10 cellular contexts compared by ENCODE assay signal in the genomic region with DNA sequence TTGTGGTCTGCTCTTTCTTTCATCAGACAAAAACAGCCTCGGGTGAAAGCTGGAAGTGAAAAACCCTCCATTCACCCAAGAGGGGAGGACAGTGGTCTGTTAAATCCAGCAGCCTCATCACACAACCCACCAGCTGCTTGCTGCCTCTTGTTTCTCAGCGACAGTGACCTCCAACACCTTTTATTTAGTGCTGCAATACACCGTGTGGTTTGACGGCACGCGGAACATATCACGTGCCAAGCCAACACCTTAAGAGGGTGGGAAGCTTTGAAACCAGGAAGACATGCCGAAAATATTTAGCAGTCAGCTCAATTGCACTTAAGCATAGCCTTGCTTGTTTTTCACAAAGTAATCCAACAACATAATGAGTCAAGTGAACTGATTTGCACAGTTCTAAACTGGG. TPM values are rescaled to one million over a fixed set of nuclear protein-coding genes. Genes with fewer than 3 reads are reported as not detected.
A peak's percentile ranks its signal among the peaks of the same experiment; 100 is the strongest.
DNase-seq lines count a peak whose midpoint lies in the region; TF ChIP-seq lines count a peak whose summit lies in the region.
"Had no signal": no experiment of that assay in that cellular context is flagged by ENCODE, and none has a peak within 500 bp of the region (broad histone marks: within the 10 kb centered on the region; RNA-seq: fewer than 3 reads in every experiment).

No MANE protein-coding gene starts in this region.

- H3K4me3 ChIP-seq in stomach, result no peak overlapping the region
- peak overlapping the region in 7 of 59 donors; percentile 4 to 28 (median 9) for H3K4me3 ChIP-seq in dorsolateral prefrontal cortex
- H3K4me3 ChIP-seq: psoas muscle had no signal

- H3K27ac ChIP-seq in stomach, result peak overlapping the region in 4 of 5 donors; percentile 16 to 79 (median 64)
- H3K27ac ChIP-seq in dorsolateral prefrontal cortex, result no peak overlapping the region
- H3K27ac ChIP-seq: psoas muscle had no signal

- intact Hi-C loops in stomach (cut with DNase I; ENCODE audit: low total_unique reads) (no loop called here), dorsolateral prefrontal cortex (cut with DNase I) (no loop called here)

- no peak for TF ChIP-seq POLR2A in stomach (IDR thresholded peaks at IDR 0.05)

- H3K4me1 Mint-ChIP-seq in mesothelial cell of epicardium, result peaks cover 34% of the 10 kb centered on the region
- H3K4me1 Mint-ChIP-seq: activated CD4-positive, alpha-beta T cell treated with anti-CD3 and anti-CD28 coated beads, Interleukin-2, amount 10 ng/mL, durations not matched to agents 24 days and 14 days had no signal

- H3K4me1 ChIP-seq in stomach, result peaks cover 0 to 9% (median 6%) of the 10 kb centered on the region in 4 donors
- H3K4me1 ChIP-seq: psoas muscle had no signal

- peak; percentile 8 for DNase-seq in NOMO-1 treated with DMSO at 0.1 percent for 48 hours (lab: John Stamatoyannopoulos, UW; ENCODE audit: unreplicated experiment)
- no peak for DNase-seq in NOMO-1 treated with dmso at 0.1 percent for 144 hours (lab: John Stamatoyannopoulos, UW; ENCODE audit: unreplicated experiment)
- peak; percentile 12 for DNase-seq in RPMI7951 (ENCODE audit: low read depth)
- no peak for DNase-seq in mesothelial cell of epicardium (ENCODE audit: low spot score in 2 of 2, unreplicated experiment in 2 of 2)
- DNase-seq in stomach, result peak; percentile 63
- DNase-seq in stimulated activated CD4-positive, alpha-beta T cell treated with anti-CD3 and anti-CD28 coated beads, Interleukin-4, amount 100 ng/mL, for 4 hours, result no peak
- DNase-seq in GM20000 (ENCODE audit: low spot score), result no peak
- no peak for DNase-seq in dorsolateral prefrontal cortex
- DNase-seq: activated CD4-positive, alpha-beta T cell treated with anti-CD3 and anti-CD28 coated beads, Interleukin-2, amount 10 ng/mL, durations not matched to agents 24 days and 14 days; psoas muscle had no signal

- no peaks in the 10 kb centered on the region for H3K36me3 ChIP-seq in stomach

- H3K27me3 Mint-ChIP-seq in mesothelial cell of epicardium (ENCODE audit: low read depth), result no peaks in the 10 kb centered on the region
- H3K27me3 Mint-ChIP-seq: activated CD4-positive, alpha-beta T cell treated with anti-CD3 and anti-CD28 coated beads, Interleukin-2, amount 10 ng/mL, durations not matched to agents 24 days and 14 days had no signal

- H3K9me3 ChIP-seq in stomach, result no peaks in the 10 kb centered on the region
- H3K9me3 ChIP-seq: psoas muscle had no signal

- TF ChIP-seq CTCF in mesothelial cell of epicardium (IDR thresholded peaks at IDR 0.05; ENCODE audit: unreplicated experiment), result no peak
- no peak for TF ChIP-seq CTCF in stomach (IDR thresholded peaks at IDR 0.05)
- TF ChIP-seq CTCF in GM20000 (IDR thresholded peaks at IDR 0.05; ENCODE audit: extremely low read depth, missing control alignments), result no peak
- no peak for TF ChIP-seq CTCF in dorsolateral prefrontal cortex (IDR thresholded peaks at IDR 0.05 in 54 of 56, conservative IDR thresholded peaks at IDR 0.05 in 2 of 56; ENCODE audit: low read depth in 1 of 56, partially characterized antibody in 56 of 56)

- H3K36me3 Mint-ChIP-seq in mesothelial cell of epicardium, result peaks cover 11% of the 10 kb centered on the region

- H3K4me3 Mint-ChIP-seq in mesothelial cell of epicardium, result peak overlapping the region; percentile 11
- H3K4me3 Mint-ChIP-seq: activated CD4-positive, alpha-beta T cell treated with anti-CD3 and anti-CD28 coated beads, Interleukin-2, amount 10 ng/mL, durations not matched to agents 24 days and 14 days had no signal

- no peak for TF ChIP-seq EP300 in stomach (IDR thresholded peaks at IDR 0.05)

- no peaks in the 10 kb centered on the region for H3K9me3 Mint-ChIP-seq in mesothelial cell of epicardium
- H3K9me3 Mint-ChIP-seq: activated CD4-positive, alpha-beta T cell treated with anti-CD3 and anti-CD28 coated beads, Interleukin-2, amount 10 ng/mL, durations not matched to agents 24 days and 14 days had no signal

- WGBS in stomach, 5 donors, result 20 to 31% (median 24%) methylated on average over 8 of the region's 8 CpGs

- no peaks in the 10 kb centered on the region for H3K27me3 ChIP-seq in stomach
- H3K27me3 ChIP-seq in dorsolateral prefrontal cortex, result no peaks in the 10 kb centered on the region

- H3K27ac Mint-ChIP-seq in mesothelial cell of epicardium, result peak overlapping the region; percentile 90
- H3K27ac Mint-ChIP-seq: activated CD4-positive, alpha-beta T cell treated with anti-CD3 and anti-CD28 coated beads, Interleukin-2, amount 10 ng/mL, durations not matched to agents 24 days and 14 days had no signal

RNA-seq across cellular contexts. Expression of a gene that starts 39.8 kb away (rescaled TPM):
- total RNA-seq in RPMI7951 (2014; rRNA removed; shearing (Covaris generic)), result 70.1 and 71.5 TPM in 2 replicates
- total RNA-seq in mesothelial cell of epicardium, result 39.6 to 41.5 TPM (median 40.1 TPM) in 3 replicates
- 10 to 100 TPM; 12.5 to 43.7 (median 23.9) TPM for total RNA-seq in stomach
- polyA plus RNA-seq in stomach, result 1 to 10 TPM; 5.7 to 8.5 (median 6.1) TPM
- total RNA-seq in dorsolateral prefrontal cortex, result 10 to 100 TPM in 11 of 120 experiments, 1 to 10 TPM in 109; 3.1 to 18.7 (median 6.9) TPM

RNA-seq across cellular contexts. Expression of a gene that starts 55.5 kb away (rescaled TPM):
- 0.10 and 0.12 TPM in 2 replicates for total RNA-seq in RPMI7951 (2014; rRNA removed; shearing (Covaris generic))
- total RNA-seq in mesothelial cell of epicardium (27.2 to 30.5 TPM (median 28.2 TPM) in 3 replicates), stomach (10 to 100 TPM; 11.6 to 23.7 (median 14.0) TPM), dorsolateral prefrontal cortex (10 to 100 TPM in 4 of 120 experiments, 1 to 10 TPM in 116; 1.5 to 12.1 (median 4.9) TPM)
- polyA plus RNA-seq in stomach, result 1 to 10 TPM in 1 of 3 donors, under 1 TPM in 2; 0.75 to 2.8 (median 0.92) TPM

Comparison
In these comparisons a context has a peak if more than half of its experiments do, and no peak if none do; other contexts are left out.
1. DNase-seq: peak in NOMO-1 treated with DMSO at 0.1 percent for 48 hours (single experiment), RPMI7951 (single experiment) and stomach (single experiment); none in NOMO-1 treated with dmso at 0.1 percent for 144 hours (single experiment), mesothelial cell of epicardium (0 of 2), stimulated activated CD4-positive, alpha-beta T cell treated with anti-CD3 and anti-CD28 coated beads, Interleukin-4, amount 100 ng/mL, for 4 hours (0 of 2), GM20000 (single experiment) and dorsolateral prefrontal cortex (0 of 10).
2. H3K27ac ChIP-seq: peak in stomach (4 of 5); none in dorsolateral prefrontal cortex (0 of 59).